ENCODE assay signal across 15 cellular contexts in genomic region chr1:203596673-203597072, GRCh38.
"Had no signal": no experiment of that assay in that cellular context is flagged by ENCODE, and none has a peak within 500 bp of the region (broad histone marks: within the 10 kb centered on the region; RNA-seq: fewer than 3 reads in every experiment).

No MANE protein-coding gene starts in this region.

- H3K9me3 ChIP-seq: colonic mucosa, prostate gland, stomach, thoracic aorta, transverse colon had no signal

- DNase-seq: colonic mucosa; dermis blood vessel endothelial cell; foreskin melanocyte; immature natural killer cell; mesendoderm; naive thymus-derived CD4-positive, alpha-beta T cell; stimulated activated CD4-positive, alpha-beta T cell treated with anti-CD3 and anti-CD28 coated beads, Interleukin-2, amount 100 ng/mL, for 24 hours; stimulated activated CD4-positive, alpha-beta T cell treated with anti-CD3 and anti-CD28 coated beads, Interleukin-4, amount 100 ng/mL, for 4 hours; stimulated activated naive CD4-positive, alpha-beta T cell; stomach; substantia nigra; transverse colon had no signal

- H3K4me3 ChIP-seq: colonic mucosa, prostate gland, stomach, thoracic aorta, transverse colon had no signal

- H3K36me3 Mint-ChIP-seq: immature natural killer cell; naive thymus-derived CD4-positive, alpha-beta T cell had no signal

- H3K27ac Mint-ChIP-seq: immature natural killer cell had no signal

- H3K36me3 ChIP-seq: colonic mucosa, prostate gland, stomach, thoracic aorta, transverse colon had no signal

- ATAC-seq: naive thymus-derived CD4-positive, alpha-beta T cell had no signal

- H3K27me3 ChIP-seq: colonic mucosa, stomach, transverse colon had no signal

- H3K4me3 Mint-ChIP-seq: immature natural killer cell; naive thymus-derived CD4-positive, alpha-beta T cell had no signal

- H3K27ac ChIP-seq: colonic mucosa, parathyroid adenoma, prostate gland, thoracic aorta had no signal

- H2AFZ ChIP-seq: parathyroid adenoma had no signal

- H3K4me1 ChIP-seq: colonic mucosa, parathyroid adenoma, prostate gland had no signal

- H3K9me3 Mint-ChIP-seq: immature natural killer cell had no signal

- H3K9ac ChIP-seq: parathyroid adenoma had no signal
